ENCODE assay signal across 17 cellular contexts in the genomic region with DNA sequence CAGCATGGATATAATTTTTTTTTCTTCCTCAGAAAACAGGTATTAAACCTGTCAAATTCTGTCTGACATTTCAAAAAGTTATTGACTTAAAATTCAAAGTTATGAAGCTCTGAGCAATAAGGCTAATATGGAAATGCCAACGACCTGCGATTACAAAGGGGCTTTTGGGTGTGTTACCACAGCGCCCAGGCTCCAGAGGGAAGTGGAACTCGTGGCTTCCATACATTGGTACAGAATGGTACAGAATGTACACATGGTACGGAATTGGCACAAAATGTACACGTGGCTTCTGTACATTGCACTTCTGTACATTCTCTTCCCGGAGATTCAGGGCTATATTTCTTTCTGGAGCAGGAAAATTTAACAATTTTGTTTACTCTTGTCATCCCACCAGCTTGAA.
"Had no signal": no experiment of that assay in that cellular context is flagged by ENCODE, and none has a peak within 500 bp of the region (broad histone marks: within the 10 kb centered on the region; RNA-seq: fewer than 3 reads in every experiment).

No MANE protein-coding gene starts in this region.

- DNase-seq: cortex of kidney; dorsolateral prefrontal cortex; effector memory CD4-positive, alpha-beta T cell; gastrocnemius medialis; kidney; left cardiac atrium; left ventricle myocardium inferior; lower lobe of right lung; natural killer cell; posterior cingulate gyrus; right cardiac atrium; small intestine; stimulated activated CD4-positive, alpha-beta T cell treated with anti-CD3 and anti-CD28 coated beads, Interleukin-12 subunit alpha, Interleukin-12 subunit beta, amount 100 ng/mL, for 4 hours; stimulated activated naive CD4-positive, alpha-beta T cell treated with Interleukin-2 at 50 U/mL for 16 hours had no signal

- H3K36me3 Mint-ChIP-seq: natural killer cell had no signal

- H3K4me1 Mint-ChIP-seq: memory B cell, natural killer cell had no signal

- H3K27ac Mint-ChIP-seq: memory B cell, mesothelial cell of epicardium, natural killer cell had no signal

- ATAC-seq: gastrocnemius medialis, left cardiac atrium, lower lobe of right lung, natural killer cell, right cardiac atrium had no signal

- H3K27me3 Mint-ChIP-seq: memory B cell had no signal

- H3K4me3 Mint-ChIP-seq: memory B cell, mesothelial cell of epicardium, natural killer cell, neural crest cell had no signal

- H3K9me3 Mint-ChIP-seq: memory B cell, mesothelial cell of epicardium, natural killer cell, neural crest cell had no signal
